In genomic region chr5:74766348-74766886, GRCh38 we compare ENCODE assay signal across 8 cellular contexts. TPM values are rescaled to one million over a fixed set of nuclear protein-coding genes. Genes with fewer than 3 reads are reported as not detected.
DNase-seq lines count a peak whose midpoint lies in the region; ATAC-seq, FAIRE-seq and TF ChIP-seq lines count a peak whose summit lies in the region.

No MANE protein-coding gene starts in this region.

- H3K9me3 Mint-ChIP-seq in Calu3 (ENCODE audit: low read depth, unreplicated experiment): no peaks in the 10 kb centered on the region

- H2AFZ ChIP-seq in OCI-LY7 (ENCODE audit: low read length) (peak overlapping the region; percentile 99), keratinocyte (ENCODE audit: control insufficient read depth, low read length) (peak overlapping the region; percentile 98)

- H3K36me3 ChIP-seq in OCI-LY7 (ENCODE audit: insufficient read depth, low read length) (peaks cover 63% of the 10 kb centered on the region), breast epithelium (no peaks in the 10 kb centered on the region), keratinocyte (ENCODE audit: control insufficient read depth in 2 of 2, extremely low read depth in 1 of 2, insufficient read depth in 2 of 2, low read length in 2 of 2) (peaks cover 0 to 3% of the 10 kb centered on the region in 2 experiments)

- no peak for FAIRE-seq in keratinocyte (lab: Jason Lieb, UNC)

- CTCF ChIA-PET in Calu3 (lab: Charles Lee) (interaction anchor here (0.6 to 1.1 kb wide), 4 partner anchors 137 to 462 kb away, joined by 3 read pairs; no protein-coding TSS in a partner anchor), OCI-LY7 (lab: Charles Lee; ENCODE audit: unreplicated experiment) (no interaction called here)

- H3K4me2 ChIP-seq in OCI-LY7 (ENCODE audit: low read length) (peak overlapping the region; percentile 69), keratinocyte (ENCODE audit: control insufficient read depth, extremely low read depth, insufficient read depth, low read depth, low read length) (peak overlapping the region; percentile 83)

- intact Hi-C loops in Calu3 (cut with micrococcal nuclease; ENCODE audit: unreplicated experiment) (loop anchor here (1.0 kb wide), 1 partner anchor 137 kb away; no protein-coding TSS in a partner anchor), OCI-LY7 (cut with micrococcal nuclease; ENCODE audit: unreplicated experiment) (loop anchor here (2.0 to 10.0 kb wide), 3 partner anchors 79 to 950 kb away; partner anchors contain the start of genes HEXB and POC5), breast epithelium (cut with DNase I; ENCODE audit: low total_unique reads) (no loop called here)

- H4K20me1 ChIP-seq in OCI-LY7 (ENCODE audit: insufficient read depth, low read length) (peaks cover 18% of the 10 kb centered on the region; the same call in 1 of the 2 replicates), keratinocyte (ENCODE audit: control insufficient read depth, extremely low read depth, insufficient read depth, low read length) (no peaks in the 10 kb centered on the region)

- peak overlapping the region; percentile 96 for H3K9ac ChIP-seq in keratinocyte (ENCODE audit: control insufficient read depth, extremely low read depth, insufficient read depth, low read length)

- H3K79me2 ChIP-seq in OCI-LY7 (ENCODE audit: insufficient read depth, low read depth, low read length) (peaks cover 69% of the 10 kb centered on the region), keratinocyte (ENCODE audit: control insufficient read depth, insufficient read depth, low read length) (peaks cover 49% of the 10 kb centered on the region)

- H3K36me3 Mint-ChIP-seq in Calu3 (ENCODE audit: insufficient read depth, unreplicated experiment): peaks cover 69% of the 10 kb centered on the region

- DNase-seq in Calu3 (peak; percentile 16), OCI-LY7 (ENCODE audit: low spot score) (peak; percentile 60), breast epithelium (ENCODE audit: low spot score in 2 of 2) (no peak), keratinocyte (ENCODE audit: low read depth, low spot score) (peak; percentile 52), DMS153 treated with DMSO at 0.1 percent for 48 hours (lab: John Stamatoyannopoulos, UW; ENCODE audit: unreplicated experiment) (no peak)
- peak; percentile 3 for DNase-seq in stimulated activated naive CD4-positive, alpha-beta T cell treated with Interleukin-2 at 50 U/mL for 16 hours (lab: John Stamatoyannopoulos, UW)

- BruUV-seq in Calu3 (replicated peaks; lab: Mats Ljungman, UMichigan) (TSS peak; percentile 68), OCI-LY7 (replicated peaks; lab: Mats Ljungman, UMichigan) (TSS peak; percentile 84)

- ATAC-seq in GM19043 (IDR thresholded peaks at IDR 0.05; ENCODE audit: low read depth, unreplicated experiment) (peak; percentile 42), HG03354 (IDR thresholded peaks at IDR 0.05; ENCODE audit: poor library complexity, severe bottlenecking, unreplicated experiment) (peak; percentile 57)

- H3K27me3 ChIP-seq in breast epithelium (no peaks in the 10 kb centered on the region), keratinocyte (ENCODE audit: control insufficient read depth, extremely low read depth, insufficient read depth, low read length) (no peaks in the 10 kb centered on the region)

- peak overlapping the region; percentile 66 for H3K27ac ChIP-seq in OCI-LY7 (ENCODE audit: low read depth, low read length, poor library complexity, severe bottlenecking)
- peak overlapping the region; percentile 79 to 84 for H3K27ac ChIP-seq in breast epithelium
- peak overlapping the region; percentile 96 for H3K27ac ChIP-seq in keratinocyte (ENCODE audit: control insufficient read depth, insufficient read depth, low read length)

- TF ChIP-seq CTCF in Calu3 (IDR thresholded peaks at IDR 0.05; ENCODE audit: unreplicated experiment) (peak; percentile 63), OCI-LY7 (conservative IDR thresholded peaks at IDR 0.05; ENCODE audit: low read length) (peak; percentile 72), breast epithelium (IDR thresholded peaks at IDR 0.05) (peak in 1 of 3 donors; percentile 24), keratinocyte (optimal IDR thresholded peaks at IDR 0.05 in 1 of 3, IDR thresholded peaks at IDR 0.05 in 1 of 3, conservative IDR thresholded peaks at IDR 0.05 in 1 of 3; ENCODE audit: extremely low read depth in 1 of 3, insufficient read depth in 2 of 3, low read length in 3 of 3) (peak in 2 of 3 experiments; percentile 35 to 42)

- H3K4me3 Mint-ChIP-seq in Calu3 (ENCODE audit: low read depth, unreplicated experiment): peak overlapping the region; percentile 99

- no peaks in the 10 kb centered on the region for H3K9me1 ChIP-seq in keratinocyte (ENCODE audit: control insufficient read depth, extremely low read depth, insufficient read depth, low read length)

- H3K4me1 Mint-ChIP-seq in Calu3 (ENCODE audit: low read depth, unreplicated experiment): peaks cover 25% of the 10 kb centered on the region

- H3K4me1 ChIP-seq in OCI-LY7 (ENCODE audit: insufficient read depth, low read length, poor library complexity, severe bottlenecking) (peaks cover 21% of the 10 kb centered on the region), breast epithelium (peaks cover 0 to 16% of the 10 kb centered on the region in 2 donors), keratinocyte (ENCODE audit: control insufficient read depth, extremely low read depth, insufficient read depth, low read length) (peaks cover 53% of the 10 kb centered on the region)

- no peaks in the 10 kb centered on the region for H3K27me3 Mint-ChIP-seq in Calu3 (ENCODE audit: unreplicated experiment)

- POLR2A ChIA-PET in OCI-LY7 (lab: Charles Lee): interaction anchor here (0.8 to 1.5 kb wide), 3 partner anchors 8 to 574 kb away, joined by 3 to 7 read pairs (median 4); no protein-coding TSS in a partner anchor

- dilution Hi-C loops in keratinocyte (cut with MboI; ENCODE audit: extremely low pct_ligation_motif_present, low sequenced_read_pairs): no loop called here

- H3K4me3 ChIP-seq in OCI-LY7 (ENCODE audit: low read depth, low read length, poor library complexity, severe bottlenecking) (peak overlapping the region; percentile 96), breast epithelium (peak overlapping the region; percentile 62 to 96 (median 82)), keratinocyte (ENCODE audit: control insufficient read depth in 2 of 3, extremely low read depth in 1 of 3, insufficient read depth in 2 of 3, low read depth in 1 of 3, low read length in 3 of 3) (peak overlapping the region; percentile 76 to 100 (median 99))

- H3K9me3 ChIP-seq in OCI-LY7 (ENCODE audit: low read length) (no peaks in the 10 kb centered on the region), breast epithelium (no peaks in the 10 kb centered on the region), keratinocyte (ENCODE audit: control insufficient read depth, low read depth, low read length) (no peaks in the 10 kb centered on the region)

- H3K9me2 ChIP-seq in OCI-LY7 (ENCODE audit: insufficient read depth, low read length): no peaks in the 10 kb centered on the region

- H3K27ac Mint-ChIP-seq in Calu3 (ENCODE audit: unreplicated experiment): peak overlapping the region; percentile 98

- no peak for TF ChIP-seq POLR2A in breast epithelium (IDR thresholded peaks at IDR 0.05)

RNA-seq across cellular contexts. Expression of gene GFM2, which starts 0.5 kb away (rescaled TPM):
- total RNA-seq in Calu3 (2022) (51.2 and 57.1 TPM in 2 replicates), OCI-LY7 (2022) (35.3 and 36.9 TPM in 2 replicates), breast epithelium (10 to 100 TPM; 21.0 to 30.3 (median 24.3) TPM)
- 35.0 and 50.3 TPM in 2 replicates for total RNA-seq in OCI-LY7 (2014; rRNA removed; shearing (Covaris generic))
- 31.5 to 55.4 TPM (median 48.7 TPM) in 3 replicates for polyA plus RNA-seq in keratinocyte
- polyA plus RNA-seq in keratinocyte (2011; ENCODE audit: low read depth): 26.2 TPM
- 19.1 and 38.5 TPM in 2 replicates for polyA plus RNA-seq in keratinocyte (2011; cell fraction: cytosol; rRNA removed)
- 53.8 and 72.2 TPM in 2 replicates for polyA plus RNA-seq in keratinocyte (2011; cell fraction: nucleus; rRNA removed)
- polyA plus RNA-seq in keratinocyte (2012; ENCODE audit: low replicate concordance): 16.2 and 25.1 TPM in 2 replicates
- 10.3 to 41.4 TPM (median 26.9 TPM) in 3 replicates for polyA minus RNA-seq in keratinocyte
- 23.8 TPM for polyA minus RNA-seq in keratinocyte (2011; cell fraction: cytosol; rRNA and poly(A)+ RNA removed)
- polyA minus RNA-seq in keratinocyte (2011; cell fraction: nucleus; rRNA and poly(A)+ RNA removed): 44.0 and 69.7 TPM in 2 replicates

RNA-seq across cellular contexts. Expression of gene NSA2, which starts 0.6 kb away (rescaled TPM):
- total RNA-seq in Calu3 (2022): 171 and 203 TPM in 2 replicates
- 79.2 and 117 TPM in 2 replicates for total RNA-seq in OCI-LY7 (2014; rRNA removed; shearing (Covaris generic))
- total RNA-seq in OCI-LY7 (2022): 118 and 125 TPM in 2 replicates
- total RNA-seq in breast epithelium: 100 to 1,000 TPM; 129 to 150 (median 134) TPM
- 46.0 to 107 TPM (median 85.7 TPM) in 3 replicates for polyA plus RNA-seq in keratinocyte
- 185 TPM for polyA plus RNA-seq in keratinocyte (2011; ENCODE audit: low read depth)
- 86.7 and 96.3 TPM in 2 replicates for polyA plus RNA-seq in keratinocyte (2011; cell fraction: cytosol; rRNA removed)
- polyA plus RNA-seq in keratinocyte (2011; cell fraction: nucleus; rRNA removed): 13.9 and 37.6 TPM in 2 replicates
- polyA plus RNA-seq in keratinocyte (2012; ENCODE audit: low replicate concordance): 56.1 and 96.8 TPM in 2 replicates
- 1.3 to 8.5 TPM (median 3.8 TPM) in 3 replicates for polyA minus RNA-seq in keratinocyte
- 60.8 TPM for polyA minus RNA-seq in keratinocyte (2011; cell fraction: cytosol; rRNA and poly(A)+ RNA removed)
- 4.4 and 9.3 TPM in 2 replicates for polyA minus RNA-seq in keratinocyte (2011; cell fraction: nucleus; rRNA and poly(A)+ RNA removed)

Comparison
In these comparisons a context has a peak if more than half of its experiments do, and no peak if none do; other contexts are left out.
1. DNase-seq: peak in Calu3 (single experiment), OCI-LY7 (single experiment), keratinocyte (single experiment) and stimulated activated naive CD4-positive, alpha-beta T cell treated with Interleukin-2 at 50 U/mL for 16 hours (single experiment); none in breast epithelium (0 of 2) and DMS153 treated with DMSO at 0.1 percent for 48 hours (single experiment).
2. Peak in every context shown above with its lines, with median percentiles within 50 percentile points of each other: H3K27ac ChIP-seq and H3K4me3 ChIP-seq.